1 cellular context compared by ENCODE assay signal in the genomic region with DNA sequence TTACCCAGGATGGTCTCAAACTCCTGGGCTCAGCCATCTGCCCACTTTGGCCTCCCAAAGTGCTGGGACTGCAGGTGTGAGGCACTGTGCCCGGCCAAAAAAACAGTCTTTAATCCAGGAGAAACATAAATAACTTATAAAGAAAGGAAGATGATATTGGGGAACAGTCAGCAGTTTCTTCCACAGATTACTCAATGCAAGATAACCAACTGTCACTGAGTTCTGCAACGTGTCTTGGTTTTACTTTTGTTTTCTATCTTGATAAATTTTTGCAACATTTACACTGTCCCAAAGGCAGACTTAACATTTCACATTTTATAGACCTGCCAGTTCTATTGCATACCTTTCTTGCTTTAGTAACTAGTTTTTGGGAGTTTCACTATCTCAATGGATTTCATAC.
TF ChIP-seq lines count a peak whose summit lies in the region.

No MANE protein-coding gene starts in this region.

TF ChIP-seq in GM12878, 131 proteins besides CTCF, POLR2A, EP300 and RAD21 (continued from another document):
- TF ChIP-seq, protein P1, sequence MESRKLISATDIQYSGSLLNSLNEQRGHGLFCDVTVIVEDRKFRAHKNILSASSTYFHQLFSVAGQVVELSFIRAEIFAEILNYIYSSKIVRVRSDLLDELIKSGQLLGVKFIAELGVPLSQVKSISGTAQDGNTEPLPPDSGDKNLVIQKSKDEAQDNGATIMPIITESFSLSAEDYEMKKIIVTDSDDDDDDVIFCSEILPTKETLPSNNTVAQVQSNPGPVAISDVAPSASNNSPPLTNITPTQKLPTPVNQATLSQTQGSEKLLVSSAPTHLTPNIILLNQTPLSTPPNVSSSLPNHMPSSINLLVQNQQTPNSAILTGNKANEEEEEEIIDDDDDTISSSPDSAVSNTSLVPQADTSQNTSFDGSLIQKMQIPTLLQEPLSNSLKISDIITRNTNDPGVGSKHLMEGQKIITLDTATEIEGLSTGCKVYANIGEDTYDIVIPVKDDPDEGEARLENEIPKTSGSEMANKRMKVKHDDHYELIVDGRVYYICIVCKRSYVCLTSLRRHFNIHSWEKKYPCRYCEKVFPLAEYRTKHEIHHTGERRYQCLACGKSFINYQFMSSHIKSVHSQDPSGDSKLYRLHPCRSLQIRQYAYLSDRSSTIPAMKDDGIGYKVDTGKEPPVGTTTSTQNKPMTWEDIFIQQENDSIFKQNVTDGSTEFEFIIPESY (IDR thresholded peaks at IDR 0.05) = no peak
- no peak for TF ChIP-seq NRF1 (conservative IDR thresholded peaks at IDR 0.05; ENCODE audit: low read depth, low read length)
- TF ChIP-seq, protein P2, sequence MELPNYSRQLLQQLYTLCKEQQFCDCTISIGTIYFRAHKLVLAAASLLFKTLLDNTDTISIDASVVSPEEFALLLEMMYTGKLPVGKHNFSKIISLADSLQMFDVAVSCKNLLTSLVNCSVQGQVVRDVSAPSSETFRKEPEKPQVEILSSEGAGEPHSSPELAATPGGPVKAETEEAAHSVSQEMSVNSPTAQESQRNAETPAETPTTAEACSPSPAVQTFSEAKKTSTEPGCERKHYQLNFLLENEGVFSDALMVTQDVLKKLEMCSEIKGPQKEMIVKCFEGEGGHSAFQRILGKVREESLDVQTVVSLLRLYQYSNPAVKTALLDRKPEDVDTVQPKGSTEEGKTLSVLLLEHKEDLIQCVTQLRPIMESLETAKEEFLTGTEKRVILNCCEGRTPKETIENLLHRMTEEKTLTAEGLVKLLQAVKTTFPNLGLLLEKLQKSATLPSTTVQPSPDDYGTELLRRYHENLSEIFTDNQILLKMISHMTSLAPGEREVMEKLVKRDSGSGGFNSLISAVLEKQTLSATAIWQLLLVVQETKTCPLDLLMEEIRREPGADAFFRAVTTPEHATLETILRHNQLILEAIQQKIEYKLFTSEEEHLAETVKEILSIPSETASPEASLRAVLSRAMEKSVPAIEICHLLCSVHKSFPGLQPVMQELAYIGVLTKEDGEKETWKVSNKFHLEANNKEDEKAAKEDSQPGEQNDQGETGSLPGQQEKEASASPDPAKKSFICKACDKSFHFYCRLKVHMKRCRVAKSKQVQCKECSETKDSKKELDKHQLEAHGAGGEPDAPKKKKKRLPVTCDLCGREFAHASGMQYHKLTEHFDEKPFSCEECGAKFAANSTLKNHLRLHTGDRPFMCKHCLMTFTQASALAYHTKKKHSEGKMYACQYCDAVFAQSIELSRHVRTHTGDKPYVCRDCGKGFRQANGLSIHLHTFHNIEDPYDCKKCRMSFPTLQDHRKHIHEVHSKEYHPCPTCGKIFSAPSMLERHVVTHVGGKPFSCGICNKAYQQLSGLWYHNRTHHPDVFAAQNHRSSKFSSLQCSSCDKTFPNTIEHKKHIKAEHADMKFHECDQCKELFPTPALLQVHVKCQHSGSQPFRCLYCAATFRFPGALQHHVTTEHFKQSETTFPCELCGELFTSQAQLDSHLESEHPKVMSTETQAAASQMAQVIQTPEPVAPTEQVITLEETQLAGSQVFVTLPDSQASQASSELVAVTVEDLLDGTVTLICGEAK (IDR thresholded peaks at IDR 0.05; ENCODE audit: borderline replicate concordance) = no peak
- TF ChIP-seq MTA3 (IDR thresholded peaks at IDR 0.05; ENCODE audit: borderline replicate concordance, low read length) = no peak
- TF ChIP-seq POU2F2 (IDR thresholded peaks at IDR 0.05; ENCODE audit: borderline replicate concordance, low read depth, low read length) = no peak
- no peak for TF ChIP-seq PAX5 (IDR thresholded peaks at IDR 0.05; ENCODE audit: borderline replicate concordance, low read depth, low read length)
- 0 out of 2 replicates have a peak, but pooled peaks have one; percentile 15 for TF ChIP-seq ATF7 (IDR thresholded peaks at IDR 0.05; ENCODE audit: low read depth)
- peak; percentile 72; the same call in 1 of the 2 replicates for TF ChIP-seq MXI1 (IDR thresholded peaks at IDR 0.05; ENCODE audit: low read depth, low read length)
- TF ChIP-seq, protein P3, sequence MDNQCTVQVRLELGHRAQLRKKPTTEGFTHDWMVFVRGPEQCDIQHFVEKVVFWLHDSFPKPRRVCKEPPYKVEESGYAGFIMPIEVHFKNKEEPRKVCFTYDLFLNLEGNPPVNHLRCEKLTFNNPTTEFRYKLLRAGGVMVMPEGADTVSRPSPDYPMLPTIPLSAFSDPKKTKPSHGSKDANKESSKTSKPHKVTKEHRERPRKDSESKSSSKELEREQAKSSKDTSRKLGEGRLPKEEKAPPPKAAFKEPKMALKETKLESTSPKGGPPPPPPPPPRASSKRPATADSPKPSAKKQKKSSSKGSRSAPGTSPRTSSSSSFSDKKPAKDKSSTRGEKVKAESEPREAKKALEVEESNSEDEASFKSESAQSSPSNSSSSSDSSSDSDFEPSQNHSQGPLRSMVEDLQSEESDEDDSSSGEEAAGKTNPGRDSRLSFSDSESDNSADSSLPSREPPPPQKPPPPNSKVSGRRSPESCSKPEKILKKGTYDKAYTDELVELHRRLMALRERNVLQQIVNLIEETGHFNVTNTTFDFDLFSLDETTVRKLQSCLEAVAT (IDR thresholded peaks at IDR 0.05) = no peak
- TF ChIP-seq NR2C1 (IDR thresholded peaks at IDR 0.05) = no peak
- TF ChIP-seq IKZF2 (IDR thresholded peaks at IDR 0.05) = 0 out of 4 replicates have a peak, but pooled peaks of 1 of the 2 experiments have one; percentile 40
- no peak for TF ChIP-seq NFXL1 (IDR thresholded peaks at IDR 0.05; ENCODE audit: borderline replicate concordance)
- TF ChIP-seq BACH1 (IDR thresholded peaks at IDR 0.05; ENCODE audit: borderline replicate concordance) = no peak
- no peak for TF ChIP-seq CHD4 (IDR thresholded peaks at IDR 0.05)
- TF ChIP-seq JUNB (IDR thresholded peaks at IDR 0.05) = peak; percentile 40
- no peak for TF ChIP-seq ZSCAN29 (IDR thresholded peaks at IDR 0.05)
- no peak for TF ChIP-seq ZNF207 (IDR thresholded peaks at IDR 0.05; ENCODE audit: borderline replicate concordance)
- TF ChIP-seq IKZF1 (conservative IDR thresholded peaks at IDR 0.05) = no peak
- no peak for TF ChIP-seq ZZZ3 (IDR thresholded peaks at IDR 0.05; ENCODE audit: control insufficient read depth, insufficient read length, low read depth)
- no peak for TF ChIP-seq SMAD5 (IDR thresholded peaks at IDR 0.05; ENCODE audit: low read depth)
- TF ChIP-seq, protein P4, sequence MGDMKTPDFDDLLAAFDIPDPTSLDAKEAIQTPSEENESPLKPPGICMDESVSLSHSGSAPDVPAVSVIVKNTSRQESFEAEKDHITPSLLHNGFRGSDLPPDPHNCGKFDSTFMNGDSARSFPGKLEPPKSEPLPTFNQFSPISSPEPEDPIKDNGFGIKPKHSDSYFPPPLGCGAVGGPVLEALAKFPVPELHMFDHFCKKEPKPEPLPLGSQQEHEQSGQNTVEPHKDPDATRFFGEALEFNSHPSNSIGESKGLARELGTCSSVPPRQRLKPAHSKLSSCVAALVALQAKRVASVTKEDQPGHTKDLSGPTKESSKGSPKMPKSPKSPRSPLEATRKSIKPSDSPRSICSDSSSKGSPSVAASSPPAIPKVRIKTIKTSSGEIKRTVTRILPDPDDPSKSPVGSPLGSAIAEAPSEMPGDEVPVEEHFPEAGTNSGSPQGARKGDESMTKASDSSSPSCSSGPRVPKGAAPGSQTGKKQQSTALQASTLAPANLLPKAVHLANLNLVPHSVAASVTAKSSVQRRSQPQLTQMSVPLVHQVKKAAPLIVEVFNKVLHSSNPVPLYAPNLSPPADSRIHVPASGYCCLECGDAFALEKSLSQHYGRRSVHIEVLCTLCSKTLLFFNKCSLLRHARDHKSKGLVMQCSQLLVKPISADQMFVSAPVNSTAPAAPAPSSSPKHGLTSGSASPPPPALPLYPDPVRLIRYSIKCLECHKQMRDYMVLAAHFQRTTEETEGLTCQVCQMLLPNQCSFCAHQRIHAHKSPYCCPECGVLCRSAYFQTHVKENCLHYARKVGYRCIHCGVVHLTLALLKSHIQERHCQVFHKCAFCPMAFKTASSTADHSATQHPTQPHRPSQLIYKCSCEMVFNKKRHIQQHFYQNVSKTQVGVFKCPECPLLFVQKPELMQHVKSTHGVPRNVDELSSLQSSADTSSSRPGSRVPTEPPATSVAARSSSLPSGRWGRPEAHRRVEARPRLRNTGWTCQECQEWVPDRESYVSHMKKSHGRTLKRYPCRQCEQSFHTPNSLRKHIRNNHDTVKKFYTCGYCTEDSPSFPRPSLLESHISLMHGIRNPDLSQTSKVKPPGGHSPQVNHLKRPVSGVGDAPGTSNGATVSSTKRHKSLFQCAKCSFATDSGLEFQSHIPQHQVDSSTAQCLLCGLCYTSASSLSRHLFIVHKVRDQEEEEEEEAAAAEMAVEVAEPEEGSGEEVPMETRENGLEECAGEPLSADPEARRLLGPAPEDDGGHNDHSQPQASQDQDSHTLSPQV (IDR thresholded peaks at IDR 0.05) = no peak
- 0 out of 2 replicates have a peak, but pooled peaks have one; percentile 72 for TF ChIP-seq ASH2L (IDR thresholded peaks at IDR 0.05; ENCODE audit: borderline replicate concordance, low read depth)
- TF ChIP-seq SP1 (IDR thresholded peaks at IDR 0.05; ENCODE audit: low read depth, low read length) = no peak
- TF ChIP-seq MEF2B (IDR thresholded peaks at IDR 0.05; ENCODE audit: partially characterized antibody, poor library complexity, severe bottlenecking) = no peak
- TF ChIP-seq, protein P5, sequence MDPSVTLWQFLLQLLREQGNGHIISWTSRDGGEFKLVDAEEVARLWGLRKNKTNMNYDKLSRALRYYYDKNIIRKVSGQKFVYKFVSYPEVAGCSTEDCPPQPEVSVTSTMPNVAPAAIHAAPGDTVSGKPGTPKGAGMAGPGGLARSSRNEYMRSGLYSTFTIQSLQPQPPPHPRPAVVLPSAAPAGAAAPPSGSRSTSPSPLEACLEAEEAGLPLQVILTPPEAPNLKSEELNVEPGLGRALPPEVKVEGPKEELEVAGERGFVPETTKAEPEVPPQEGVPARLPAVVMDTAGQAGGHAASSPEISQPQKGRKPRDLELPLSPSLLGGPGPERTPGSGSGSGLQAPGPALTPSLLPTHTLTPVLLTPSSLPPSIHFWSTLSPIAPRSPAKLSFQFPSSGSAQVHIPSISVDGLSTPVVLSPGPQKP (IDR thresholded peaks at IDR 0.05; ENCODE audit: low read depth, low read length) = no peak
- TF ChIP-seq, protein P6, sequence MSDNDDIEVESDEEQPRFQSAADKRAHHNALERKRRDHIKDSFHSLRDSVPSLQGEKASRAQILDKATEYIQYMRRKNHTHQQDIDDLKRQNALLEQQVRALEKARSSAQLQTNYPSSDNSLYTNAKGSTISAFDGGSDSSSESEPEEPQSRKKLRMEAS (IDR thresholded peaks at IDR 0.05; ENCODE audit: low read depth, low read length) = no peak
- no peak; the same call in 1 of the 2 replicates for TF ChIP-seq CREM (IDR thresholded peaks at IDR 0.05; ENCODE audit: low read depth)
- TF ChIP-seq, protein P7, sequence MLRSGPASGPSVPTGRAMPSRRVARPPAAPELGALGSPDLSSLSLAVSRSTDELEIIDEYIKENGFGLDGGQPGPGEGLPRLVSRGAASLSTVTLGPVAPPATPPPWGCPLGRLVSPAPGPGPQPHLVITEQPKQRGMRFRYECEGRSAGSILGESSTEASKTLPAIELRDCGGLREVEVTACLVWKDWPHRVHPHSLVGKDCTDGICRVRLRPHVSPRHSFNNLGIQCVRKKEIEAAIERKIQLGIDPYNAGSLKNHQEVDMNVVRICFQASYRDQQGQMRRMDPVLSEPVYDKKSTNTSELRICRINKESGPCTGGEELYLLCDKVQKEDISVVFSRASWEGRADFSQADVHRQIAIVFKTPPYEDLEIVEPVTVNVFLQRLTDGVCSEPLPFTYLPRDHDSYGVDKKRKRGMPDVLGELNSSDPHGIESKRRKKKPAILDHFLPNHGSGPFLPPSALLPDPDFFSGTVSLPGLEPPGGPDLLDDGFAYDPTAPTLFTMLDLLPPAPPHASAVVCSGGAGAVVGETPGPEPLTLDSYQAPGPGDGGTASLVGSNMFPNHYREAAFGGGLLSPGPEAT (IDR thresholded peaks at IDR 0.05; ENCODE audit: low read depth) = 0 out of 2 replicates have a peak, but pooled peaks have one; percentile 27
- TF ChIP-seq CBX3 (IDR thresholded peaks at IDR 0.05; ENCODE audit: borderline replicate concordance, low read depth) = no peak
- TF ChIP-seq TAF1 (IDR thresholded peaks at IDR 0.05; ENCODE audit: borderline replicate concordance, low read depth, low read length) = no peak
- TF ChIP-seq CBFB (IDR thresholded peaks at IDR 0.05; ENCODE audit: low read depth) = no peak
- TF ChIP-seq RUNX3 (IDR thresholded peaks at IDR 0.05; ENCODE audit: low read length) = peak; percentile 38; the same call in 1 of the 2 replicates
- no peak for TF ChIP-seq EGR1 (IDR thresholded peaks at IDR 0.05; ENCODE audit: borderline replicate concordance in 1 of 2, low read depth in 2 of 2, low read length in 2 of 2)
- no peak for TF ChIP-seq RELA (IDR thresholded peaks at IDR 0.05; ENCODE audit: borderline replicate concordance, partially characterized antibody)
- TF ChIP-seq, protein P8, sequence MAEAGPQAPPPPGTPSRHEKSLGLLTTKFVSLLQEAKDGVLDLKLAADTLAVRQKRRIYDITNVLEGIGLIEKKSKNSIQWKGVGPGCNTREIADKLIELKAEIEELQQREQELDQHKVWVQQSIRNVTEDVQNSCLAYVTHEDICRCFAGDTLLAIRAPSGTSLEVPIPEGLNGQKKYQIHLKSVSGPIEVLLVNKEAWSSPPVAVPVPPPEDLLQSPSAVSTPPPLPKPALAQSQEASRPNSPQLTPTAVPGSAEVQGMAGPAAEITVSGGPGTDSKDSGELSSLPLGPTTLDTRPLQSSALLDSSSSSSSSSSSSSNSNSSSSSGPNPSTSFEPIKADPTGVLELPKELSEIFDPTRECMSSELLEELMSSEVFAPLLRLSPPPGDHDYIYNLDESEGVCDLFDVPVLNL (IDR thresholded peaks at IDR 0.05; ENCODE audit: low read depth, low read length) = no peak
- no peak for TF ChIP-seq TCF12 (IDR thresholded peaks at IDR 0.05; ENCODE audit: low read depth, low read length)
- TF ChIP-seq NFIC (IDR thresholded peaks at IDR 0.05; ENCODE audit: low read depth, low read length) = 0 out of 2 replicates have a peak, but pooled peaks have one; percentile 19
- TF ChIP-seq NBN (IDR thresholded peaks at IDR 0.05) = no peak
- TF ChIP-seq ESRRA (IDR thresholded peaks at IDR 0.05; ENCODE audit: low read length) = no peak
- TF ChIP-seq BRCA1 (IDR thresholded peaks at IDR 0.05; ENCODE audit: low read depth, low read length) = no peak
- TF ChIP-seq, protein P9, sequence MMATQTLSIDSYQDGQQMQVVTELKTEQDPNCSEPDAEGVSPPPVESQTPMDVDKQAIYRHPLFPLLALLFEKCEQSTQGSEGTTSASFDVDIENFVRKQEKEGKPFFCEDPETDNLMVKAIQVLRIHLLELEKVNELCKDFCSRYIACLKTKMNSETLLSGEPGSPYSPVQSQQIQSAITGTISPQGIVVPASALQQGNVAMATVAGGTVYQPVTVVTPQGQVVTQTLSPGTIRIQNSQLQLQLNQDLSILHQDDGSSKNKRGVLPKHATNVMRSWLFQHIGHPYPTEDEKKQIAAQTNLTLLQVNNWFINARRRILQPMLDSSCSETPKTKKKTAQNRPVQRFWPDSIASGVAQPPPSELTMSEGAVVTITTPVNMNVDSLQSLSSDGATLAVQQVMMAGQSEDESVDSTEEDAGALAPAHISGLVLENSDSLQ (IDR thresholded peaks at IDR 0.05) = peak; percentile 51; the same call in 1 of the 2 replicates
